In genomic region chr2:118856330-118856977, GRCh38 we compare ENCODE assay signal across 10 cellular contexts. TPM values are rescaled to one million over a fixed set of nuclear protein-coding genes. Genes with fewer than 3 reads are reported as not detected.
A peak's percentile ranks its signal among the peaks of the same experiment; 100 is the strongest.
DNase-seq lines count a peak whose midpoint lies in the region; ATAC-seq and TF ChIP-seq lines count a peak whose summit lies in the region.
"Had no signal": no experiment of that assay in that cellular context is flagged by ENCODE, and none has a peak within 500 bp of the region (broad histone marks: within the 10 kb centered on the region; RNA-seq: fewer than 3 reads in every experiment).

No MANE protein-coding gene starts in this region.

- H3K4me3 ChIP-seq in CD4-positive, CD25-positive, alpha-beta regulatory T cell (ENCODE audit: low read depth, low read length) = no peak overlapping the region
- no peak overlapping the region for H3K4me3 ChIP-seq in HCT116 (replicated peaks in 1 of 2; ENCODE audit: low read depth in 1 of 2, low read length in 2 of 2)
- peak overlapping the region; percentile 82 for H3K4me3 ChIP-seq in adipocyte (ENCODE audit: low read length)
- H3K4me3 ChIP-seq in vagina = no peak overlapping the region

- TF ChIP-seq RAD21 in HCT116 (IDR thresholded peaks at IDR 0.05; ENCODE audit: low read depth) = no peak

- H4K20me1 ChIP-seq in HCT116 (ENCODE audit: insufficient read depth) = no peaks in the 10 kb centered on the region

- CTCF ChIA-PET in HCT116 (lab: Charles Lee) = interaction anchor here (1.2 to 2.1 kb wide), 6 partner anchors 12 to 853 kb away, joined by 4 to 42 read pairs (median 16); no protein-coding TSS in a partner anchor

- BruUV-seq in HCT116 (replicated peaks; lab: Mats Ljungman, UMichigan) = no TSS peak

- H3K9me3 Mint-ChIP-seq in CD4-positive, CD25-positive, alpha-beta regulatory T cell = peaks cover 0 to 2% (median 0%) of the 10 kb centered on the region in 7 donors
- no peaks in the 10 kb centered on the region for H3K9me3 Mint-ChIP-seq in natural killer cell treated with Interleukin-12 subunit alpha and Interleukin-12 subunit beta and Interleukin-15 and Interleukin-18, amount 100 ng/mL, for 72 hours
- H3K9me3 Mint-ChIP-seq: activated naive CD8-positive, alpha-beta T cell treated with anti-CD3 and anti-CD28 coated beads, Interleukin-2, amount 10 ng/mL, durations not matched to agents 7 days and 5 days had no signal

- H3K36me3 Mint-ChIP-seq in CD4-positive, CD25-positive, alpha-beta regulatory T cell = no peaks in the 10 kb centered on the region
- H3K36me3 Mint-ChIP-seq in natural killer cell treated with Interleukin-12 subunit alpha and Interleukin-12 subunit beta and Interleukin-15 and Interleukin-18, amount 100 ng/mL, for 72 hours = no peaks in the 10 kb centered on the region
- H3K36me3 Mint-ChIP-seq: activated naive CD8-positive, alpha-beta T cell treated with anti-CD3 and anti-CD28 coated beads, Interleukin-2, amount 10 ng/mL, durations not matched to agents 7 days and 5 days had no signal

- RAD21 ChIA-PET in HCT116 (lab: Charles Lee; ENCODE audit: low non-redundant PET in 1 of 2, low total read pairs in 2 of 2, uncharacterized antibody in 2 of 2, unreplicated experiment in 2 of 2) = interaction anchor here in 1 of 2 experiments (0.5 kb wide), 1 partner anchor 72 kb away, joined by 3 read pairs; no protein-coding TSS in a partner anchor

- H2AFZ ChIP-seq in HCT116 (ENCODE audit: low read depth, low read length, poor library complexity, severe bottlenecking) = no peak overlapping the region

- H3K27me3 ChIP-seq in CD4-positive, CD25-positive, alpha-beta regulatory T cell (ENCODE audit: control insufficient read depth, insufficient read depth, low read length) = peaks cover 26% of the 10 kb centered on the region
- H3K27me3 ChIP-seq in HCT116 (ENCODE audit: insufficient read depth, low read length) = no peaks in the 10 kb centered on the region
- peaks cover 37% of the 10 kb centered on the region for H3K27me3 ChIP-seq in adipocyte (replicated peaks; ENCODE audit: control insufficient read depth, insufficient read depth, low read length)
- peaks cover 31% of the 10 kb centered on the region for H3K27me3 ChIP-seq in vagina

- peaks cover 24% of the 10 kb centered on the region for H3K4me1 ChIP-seq in CD4-positive, CD25-positive, alpha-beta regulatory T cell (ENCODE audit: control insufficient read depth, insufficient read depth, low read length, poor library complexity, severe bottlenecking)
- H3K4me1 ChIP-seq in HCT116 (ENCODE audit: control insufficient read depth in 1 of 2, insufficient read depth in 2 of 2, low read length in 2 of 2) (peaks cover 0 to 4% of the 10 kb centered on the region in 2 experiments; a peak in 1 of 4 replicates), adipocyte (ENCODE audit: control insufficient read depth, insufficient read depth, low read length) (peaks cover 20% of the 10 kb centered on the region), vagina (peaks cover 39% of the 10 kb centered on the region)

- peak overlapping the region; percentile 87; the same call in 1 of the 2 replicates for H3K4me2 ChIP-seq in HCT116 (ENCODE audit: low read length)

- DNase-seq in CD4-positive, CD25-positive, alpha-beta regulatory T cell = no peak
- DNase-seq in HCT116 (ENCODE audit: low read depth, low spot score) (no peak), adipocyte (ENCODE audit: low read depth) (no peak), AG08395 (ENCODE audit: low spot score) (no peak), vagina (ENCODE audit: extremely low spot score in 2 of 2) (no peak), NCI-H524 treated with DMSO at 0.1 percent for 48 hours (lab: John Stamatoyannopoulos, UW) (no peak)
- no peak for DNase-seq in natural killer cell treated with Interleukin-12 subunit alpha and Interleukin-12 subunit beta and Interleukin-15 and Interleukin-18, amount 100 ng/mL, for 72 hours (ENCODE audit: low spot score)
- DNase-seq in stimulated activated CD8-positive, alpha-beta memory T cell treated with anti-CD3 and anti-CD28 coated beads, Interleukin-4, amount 100 ng/mL, for 48 hours = no peak

- H3K4me3 Mint-ChIP-seq in CD4-positive, CD25-positive, alpha-beta regulatory T cell = peak overlapping the region in 3 of 4 donors; percentile 47 to 74 (median 48)
- peak overlapping the region; percentile 65 for H3K4me3 Mint-ChIP-seq in natural killer cell treated with Interleukin-12 subunit alpha and Interleukin-12 subunit beta and Interleukin-15 and Interleukin-18, amount 100 ng/mL, for 72 hours

- no peak for TF ChIP-seq POLR2A in HCT116 (IDR thresholded peaks at IDR 0.05; ENCODE audit: borderline replicate concordance, extremely low read depth, insufficient read depth, insufficient read length)
- TF ChIP-seq POLR2A in vagina (IDR thresholded peaks at IDR 0.05) = no peak

- H3K27ac Mint-ChIP-seq in CD4-positive, CD25-positive, alpha-beta regulatory T cell = no peak overlapping the region
- H3K27ac Mint-ChIP-seq in natural killer cell treated with Interleukin-12 subunit alpha and Interleukin-12 subunit beta and Interleukin-15 and Interleukin-18, amount 100 ng/mL, for 72 hours = no peak overlapping the region
- H3K27ac Mint-ChIP-seq: activated naive CD8-positive, alpha-beta T cell treated with anti-CD3 and anti-CD28 coated beads, Interleukin-2, amount 10 ng/mL, durations not matched to agents 7 days and 5 days had no signal

- H3K4me1 Mint-ChIP-seq in CD4-positive, CD25-positive, alpha-beta regulatory T cell = peaks cover 0 to 31% (median 9%) of the 10 kb centered on the region in 4 donors
- H3K4me1 Mint-ChIP-seq in natural killer cell treated with Interleukin-12 subunit alpha and Interleukin-12 subunit beta and Interleukin-15 and Interleukin-18, amount 100 ng/mL, for 72 hours (ENCODE audit: low read depth in 2 of 2) = peaks cover 9 to 19% of the 10 kb centered on the region in 2 donors

- POLR2A ChIA-PET in HCT116 (lab: Charles Lee) = no interaction called here

- intact Hi-C loops in HCT116 (cut with micrococcal nuclease) (loop anchor here (5.0 kb wide), 2 partner anchors 84 to 319 kb away; no protein-coding TSS in a partner anchor), vagina (cut with DNase I) (loop anchor here (5.0 kb wide), 1 partner anchor 809 kb away; no protein-coding TSS in a partner anchor)

- no peaks in the 10 kb centered on the region for H3K79me2 ChIP-seq in HCT116 (ENCODE audit: insufficient read depth, low read length)

- ATAC-seq in CD4-positive, CD25-positive, alpha-beta regulatory T cell (ENCODE audit: low read depth in 2 of 2) = no peak
- ATAC-seq in HCT116 = no peak
- ATAC-seq in natural killer cell treated with Interleukin-12 subunit alpha and Interleukin-12 subunit beta and Interleukin-15 and Interleukin-18, amount 100 ng/mL, for 72 hours = no peak

- no peaks in the 10 kb centered on the region for H3K9me3 ChIP-seq in CD4-positive, CD25-positive, alpha-beta regulatory T cell (ENCODE audit: control insufficient read depth in 2 of 2, low read length in 2 of 2)
- H3K9me3 ChIP-seq in HCT116 (ENCODE audit: control insufficient read depth in 1 of 2, insufficient read depth in 1 of 2, low read depth in 1 of 2, low read length in 2 of 2) (no peaks in the 10 kb centered on the region), adipocyte (ENCODE audit: control insufficient read depth, low read length) (no peaks in the 10 kb centered on the region), vagina (no peaks in the 10 kb centered on the region)

- no peak overlapping the region for H3K9ac ChIP-seq in HCT116 (ENCODE audit: low read length)
- peak overlapping the region; percentile 79 for H3K9ac ChIP-seq in adipocyte (ENCODE audit: low read length)

- H3K27me3 Mint-ChIP-seq in CD4-positive, CD25-positive, alpha-beta regulatory T cell = peaks cover 84% of the 10 kb centered on the region
- H3K27me3 Mint-ChIP-seq in natural killer cell treated with Interleukin-12 subunit alpha and Interleukin-12 subunit beta and Interleukin-15 and Interleukin-18, amount 100 ng/mL, for 72 hours = peaks cover 41 to 65% of the 10 kb centered on the region in 2 donors

- no peak for TF ChIP-seq CTCF in HCT116 (IDR thresholded peaks at IDR 0.05 in 2 of 3, conservative IDR thresholded peaks at IDR 0.05 in 1 of 3; ENCODE audit: borderline replicate concordance in 1 of 3, insufficient read depth in 1 of 3, low read depth in 2 of 3, low read length in 2 of 3)
- no peak for TF ChIP-seq CTCF in vagina (IDR thresholded peaks at IDR 0.05)

- no peaks in the 10 kb centered on the region for H3K36me3 ChIP-seq in CD4-positive, CD25-positive, alpha-beta regulatory T cell (ENCODE audit: control insufficient read depth, insufficient read depth, low read length)
- H3K36me3 ChIP-seq in HCT116 (ENCODE audit: control insufficient read depth in 1 of 2, insufficient read depth in 2 of 2, low read length in 2 of 2) (no peaks in the 10 kb centered on the region), adipocyte (ENCODE audit: control insufficient read depth, insufficient read depth, low read length, severe bottlenecking) (no peaks in the 10 kb centered on the region), vagina (no peaks in the 10 kb centered on the region)

- no peaks in the 10 kb centered on the region for H3K9me2 ChIP-seq in HCT116 (ENCODE audit: insufficient read depth)

- no peak overlapping the region for H3K27ac ChIP-seq in CD4-positive, CD25-positive, alpha-beta regulatory T cell (ENCODE audit: insufficient read depth, low read length, poor library complexity, severe bottlenecking)
- H3K27ac ChIP-seq in HCT116 (ENCODE audit: low read depth, low read length) = no peak overlapping the region
- no peak overlapping the region for H3K27ac ChIP-seq in vagina

TF ChIP-seq in HCT116, 20 proteins besides CTCF, POLR2A, EP300 and RAD21 (continues in another document):
- TF ChIP-seq SP1 (IDR thresholded peaks at IDR 0.05; ENCODE audit: low read depth) (no peak), CBX3 (IDR thresholded peaks at IDR 0.05; ENCODE audit: low read depth) (no peak), FOSL1 (IDR thresholded peaks at IDR 0.05; ENCODE audit: low read depth) (no peak), EZH2phosphoT487 (IDR thresholded peaks at IDR 0.05; ENCODE audit: borderline replicate concordance) (no peak), SRF (IDR thresholded peaks at IDR 0.05; ENCODE audit: low read depth) (no peak), CEBPB (IDR thresholded peaks at IDR 0.05; ENCODE audit: low read depth) (no peak), YY1 (IDR thresholded peaks at IDR 0.05; ENCODE audit: extremely low read depth, insufficient replicate concordance, low read depth, low read length) (no peak)

RNA-seq across cellular contexts. Expression of gene EN1, which starts 9.0 kb away (rescaled TPM):
- total RNA-seq in CD4-positive, CD25-positive, alpha-beta regulatory T cell = not detected
- not detected for polyA plus RNA-seq in CD4-positive, CD25-positive, alpha-beta regulatory T cell
- not detected for total RNA-seq in HCT116 (2021; ENCODE audit: unreplicated experiment)
- polyA plus RNA-seq in HCT116 (2012) = not detected in 2 replicates
- total RNA-seq in natural killer cell treated with Interleukin-12 subunit alpha and Interleukin-12 subunit beta and Interleukin-15 and Interleukin-18, amount 100 ng/mL, for 72 hours = not detected
- not detected for total RNA-seq in vagina
- total RNA-seq: activated naive CD8-positive, alpha-beta T cell treated with anti-CD3 and anti-CD28 coated beads, Interleukin-2, amount 10 ng/mL, durations not matched to agents 7 days and 5 days; temporal lobe had no signal
